ENCODE assay signal across 1 cellular context in the genomic region with DNA sequence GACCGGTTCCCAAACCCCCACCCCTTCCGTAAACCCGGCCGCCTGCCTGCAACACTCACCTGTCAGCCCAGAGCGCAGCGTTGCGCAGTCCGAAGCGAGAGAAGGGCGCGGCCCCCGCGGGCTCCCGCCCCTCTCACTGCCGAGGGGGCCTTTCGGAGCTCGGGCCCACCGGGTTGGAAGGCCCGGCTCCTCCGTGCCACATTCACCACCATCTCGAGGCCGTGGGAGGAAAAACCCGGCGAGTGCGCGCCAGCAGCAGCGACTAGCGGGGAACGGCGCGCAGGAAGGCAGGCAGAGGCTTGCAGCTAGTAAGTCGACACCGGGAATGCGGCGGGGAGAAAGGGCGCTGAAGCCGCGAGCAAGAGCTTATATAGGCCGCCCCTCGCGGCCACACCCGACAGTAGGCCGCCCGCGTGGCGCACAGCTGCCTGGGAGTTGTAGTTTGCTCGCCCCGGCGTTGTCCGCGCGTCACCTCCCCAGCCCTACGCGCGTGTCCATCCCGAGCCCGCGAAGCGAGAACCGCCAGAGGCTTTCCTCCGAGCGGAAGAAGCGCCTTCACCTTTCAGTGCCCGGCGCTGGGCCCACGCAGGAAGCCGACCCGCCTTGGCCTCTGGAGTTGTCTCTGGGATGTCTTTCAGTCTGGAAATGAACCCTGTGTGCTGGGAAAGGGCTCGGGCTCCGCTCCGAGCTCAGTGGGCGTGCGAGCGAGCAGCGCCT.
TF ChIP-seq lines count a peak whose summit lies in the region.

No MANE protein-coding gene starts in this region.

TF ChIP-seq in K562, 482 proteins besides CTCF, POLR2A, EP300 and RAD21 (continued from another document and continues in another):
- TF ChIP-seq, protein P1, sequence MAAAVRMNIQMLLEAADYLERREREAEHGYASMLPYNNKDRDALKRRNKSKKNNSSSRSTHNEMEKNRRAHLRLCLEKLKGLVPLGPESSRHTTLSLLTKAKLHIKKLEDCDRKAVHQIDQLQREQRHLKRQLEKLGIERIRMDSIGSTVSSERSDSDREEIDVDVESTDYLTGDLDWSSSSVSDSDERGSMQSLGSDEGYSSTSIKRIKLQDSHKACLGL (CRISPR knock-in tag; IDR thresholded peaks at IDR 0.05; ENCODE audit: borderline replicate concordance, poor library complexity, severe bottlenecking) = no peak
- TF ChIP-seq ZNF436 (CRISPR knock-in tag; IDR thresholded peaks at IDR 0.05) (peak; percentile 69), CAMTA2 (CRISPR knock-in tag; conservative IDR thresholded peaks at IDR 0.05) (no peak; the same call in 1 of the 2 replicates), CEBPB (tag; IDR thresholded peaks at IDR 0.05) (peak; percentile 67; the same call in 1 of the 2 replicates), POLR2G (IDR thresholded peaks at IDR 0.05; ENCODE audit: low read depth, low read length) (peak; percentile 100), CHD4 (IDR thresholded peaks at IDR 0.05; ENCODE audit: insufficient read depth, insufficient replicate concordance, low read depth, low read length, poor library complexity, severe bottlenecking) (no peak), MIER1 (IDR thresholded peaks at IDR 0.05; ENCODE audit: low read depth) (no peak; the same call in 1 of the 2 replicates), RFX7 (CRISPR knock-in tag; IDR thresholded peaks at IDR 0.05) (no peak), TSC22D4 (tag; IDR thresholded peaks at IDR 0.05) (no peak), ZNF143 (CRISPR knock-in tag; IDR thresholded peaks at IDR 0.05) (peak; percentile 97), NR4A1 (CRISPR knock-in tag; IDR thresholded peaks at IDR 0.05) (no peak), NR4A1 (tag; IDR thresholded peaks at IDR 0.05) (no peak; the same call in none of the 2 replicates), ZNF253 (CRISPR knock-in tag; conservative IDR thresholded peaks at IDR 0.05) (no peak), TEAD2 (tag; IDR thresholded peaks at IDR 0.05) (no peak), HDAC2 (IDR thresholded peaks at IDR 0.05) (peak; percentile 84; the same call in 1 of the 2 replicates), PRPF4 (IDR thresholded peaks at IDR 0.05; ENCODE audit: insufficient read depth, low read depth, low read length, poor library complexity, severe bottlenecking) (peak; percentile 100), ZNF778 (CRISPR knock-in tag; IDR thresholded peaks at IDR 0.05) (no peak), SMAD1 (IDR thresholded peaks at IDR 0.05; ENCODE audit: low read depth, low read length, partially characterized antibody) (peak; percentile 96), HDAC8 (tag; IDR thresholded peaks at IDR 0.05) (peak; percentile 64; the same call in 1 of the 2 replicates), PHB (CRISPR knock-in tag; IDR thresholded peaks at IDR 0.05) (peak; percentile 23; the same call in 1 of the 2 replicates), DPF2 (IDR thresholded peaks at IDR 0.05) (no peak), SRF (CRISPR knock-in tag; IDR thresholded peaks at IDR 0.05) (peak in 1 of 2 experiments; percentile 62; a peak in 3 of 4 replicates), ZFP1 (CRISPR knock-in tag; IDR thresholded peaks at IDR 0.05) (no peak), TEAD4 (IDR thresholded peaks at IDR 0.05; ENCODE audit: low read length) (peak; percentile 73), TEAD4 (CRISPR knock-in tag; IDR thresholded peaks at IDR 0.05; ENCODE audit: borderline replicate concordance) (no peak), KDM4B (IDR thresholded peaks at IDR 0.05; ENCODE audit: borderline replicate concordance in 2 of 2, low read depth in 1 of 2) (peak in 1 of 2 experiments; percentile 89; a peak in 1 of 4 replicates), FIP1L1 (IDR thresholded peaks at IDR 0.05; ENCODE audit: low read depth, low read length, poor library complexity, severe bottlenecking) (peak; percentile 100), SRSF7 (optimal IDR thresholded peaks at IDR 0.05; ENCODE audit: low read depth, low read length) (peak; percentile 73), RBM15 (IDR thresholded peaks at IDR 0.05; ENCODE audit: insufficient read depth, low read length) (peak; percentile 74; the same call in 1 of the 2 replicates), MEF2A (IDR thresholded peaks at IDR 0.05; ENCODE audit: control insufficient read depth, low read depth, low read length) (no peak), ZNF174 (CRISPR knock-in tag; IDR thresholded peaks at IDR 0.05) (no peak), C11orf30 (IDR thresholded peaks at IDR 0.05; ENCODE audit: low read depth) (no peak; the same call in 1 of the 2 replicates), ZNF311 (CRISPR knock-in tag; IDR thresholded peaks at IDR 0.05) (no peak), MXI1 (IDR thresholded peaks at IDR 0.05; ENCODE audit: low read depth, low read length) (peak; percentile 88)
- TF ChIP-seq, protein P2, sequence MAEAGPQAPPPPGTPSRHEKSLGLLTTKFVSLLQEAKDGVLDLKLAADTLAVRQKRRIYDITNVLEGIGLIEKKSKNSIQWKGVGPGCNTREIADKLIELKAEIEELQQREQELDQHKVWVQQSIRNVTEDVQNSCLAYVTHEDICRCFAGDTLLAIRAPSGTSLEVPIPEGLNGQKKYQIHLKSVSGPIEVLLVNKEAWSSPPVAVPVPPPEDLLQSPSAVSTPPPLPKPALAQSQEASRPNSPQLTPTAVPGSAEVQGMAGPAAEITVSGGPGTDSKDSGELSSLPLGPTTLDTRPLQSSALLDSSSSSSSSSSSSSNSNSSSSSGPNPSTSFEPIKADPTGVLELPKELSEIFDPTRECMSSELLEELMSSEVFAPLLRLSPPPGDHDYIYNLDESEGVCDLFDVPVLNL (CRISPR knock-in tag; IDR thresholded peaks at IDR 0.05; ENCODE audit: low read depth) = peak; percentile 82
- TF ChIP-seq, protein P3, sequence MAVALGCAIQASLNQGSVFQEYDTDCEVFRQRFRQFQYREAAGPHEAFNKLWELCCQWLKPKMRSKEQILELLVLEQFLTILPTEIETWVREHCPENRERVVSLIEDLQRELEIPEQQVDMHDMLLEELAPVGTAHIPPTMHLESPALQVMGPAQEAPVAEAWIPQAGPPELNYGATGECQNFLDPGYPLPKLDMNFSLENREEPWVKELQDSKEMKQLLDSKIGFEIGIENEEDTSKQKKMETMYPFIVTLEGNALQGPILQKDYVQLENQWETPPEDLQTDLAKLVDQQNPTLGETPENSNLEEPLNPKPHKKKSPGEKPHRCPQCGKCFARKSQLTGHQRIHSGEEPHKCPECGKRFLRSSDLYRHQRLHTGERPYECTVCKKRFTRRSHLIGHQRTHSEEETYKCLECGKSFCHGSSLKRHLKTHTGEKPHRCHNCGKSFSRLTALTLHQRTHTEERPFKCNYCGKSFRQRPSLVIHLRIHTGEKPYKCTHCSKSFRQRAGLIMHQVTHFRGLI (CRISPR knock-in tag; IDR thresholded peaks at IDR 0.05) = no peak
- TF ChIP-seq, protein P4, sequence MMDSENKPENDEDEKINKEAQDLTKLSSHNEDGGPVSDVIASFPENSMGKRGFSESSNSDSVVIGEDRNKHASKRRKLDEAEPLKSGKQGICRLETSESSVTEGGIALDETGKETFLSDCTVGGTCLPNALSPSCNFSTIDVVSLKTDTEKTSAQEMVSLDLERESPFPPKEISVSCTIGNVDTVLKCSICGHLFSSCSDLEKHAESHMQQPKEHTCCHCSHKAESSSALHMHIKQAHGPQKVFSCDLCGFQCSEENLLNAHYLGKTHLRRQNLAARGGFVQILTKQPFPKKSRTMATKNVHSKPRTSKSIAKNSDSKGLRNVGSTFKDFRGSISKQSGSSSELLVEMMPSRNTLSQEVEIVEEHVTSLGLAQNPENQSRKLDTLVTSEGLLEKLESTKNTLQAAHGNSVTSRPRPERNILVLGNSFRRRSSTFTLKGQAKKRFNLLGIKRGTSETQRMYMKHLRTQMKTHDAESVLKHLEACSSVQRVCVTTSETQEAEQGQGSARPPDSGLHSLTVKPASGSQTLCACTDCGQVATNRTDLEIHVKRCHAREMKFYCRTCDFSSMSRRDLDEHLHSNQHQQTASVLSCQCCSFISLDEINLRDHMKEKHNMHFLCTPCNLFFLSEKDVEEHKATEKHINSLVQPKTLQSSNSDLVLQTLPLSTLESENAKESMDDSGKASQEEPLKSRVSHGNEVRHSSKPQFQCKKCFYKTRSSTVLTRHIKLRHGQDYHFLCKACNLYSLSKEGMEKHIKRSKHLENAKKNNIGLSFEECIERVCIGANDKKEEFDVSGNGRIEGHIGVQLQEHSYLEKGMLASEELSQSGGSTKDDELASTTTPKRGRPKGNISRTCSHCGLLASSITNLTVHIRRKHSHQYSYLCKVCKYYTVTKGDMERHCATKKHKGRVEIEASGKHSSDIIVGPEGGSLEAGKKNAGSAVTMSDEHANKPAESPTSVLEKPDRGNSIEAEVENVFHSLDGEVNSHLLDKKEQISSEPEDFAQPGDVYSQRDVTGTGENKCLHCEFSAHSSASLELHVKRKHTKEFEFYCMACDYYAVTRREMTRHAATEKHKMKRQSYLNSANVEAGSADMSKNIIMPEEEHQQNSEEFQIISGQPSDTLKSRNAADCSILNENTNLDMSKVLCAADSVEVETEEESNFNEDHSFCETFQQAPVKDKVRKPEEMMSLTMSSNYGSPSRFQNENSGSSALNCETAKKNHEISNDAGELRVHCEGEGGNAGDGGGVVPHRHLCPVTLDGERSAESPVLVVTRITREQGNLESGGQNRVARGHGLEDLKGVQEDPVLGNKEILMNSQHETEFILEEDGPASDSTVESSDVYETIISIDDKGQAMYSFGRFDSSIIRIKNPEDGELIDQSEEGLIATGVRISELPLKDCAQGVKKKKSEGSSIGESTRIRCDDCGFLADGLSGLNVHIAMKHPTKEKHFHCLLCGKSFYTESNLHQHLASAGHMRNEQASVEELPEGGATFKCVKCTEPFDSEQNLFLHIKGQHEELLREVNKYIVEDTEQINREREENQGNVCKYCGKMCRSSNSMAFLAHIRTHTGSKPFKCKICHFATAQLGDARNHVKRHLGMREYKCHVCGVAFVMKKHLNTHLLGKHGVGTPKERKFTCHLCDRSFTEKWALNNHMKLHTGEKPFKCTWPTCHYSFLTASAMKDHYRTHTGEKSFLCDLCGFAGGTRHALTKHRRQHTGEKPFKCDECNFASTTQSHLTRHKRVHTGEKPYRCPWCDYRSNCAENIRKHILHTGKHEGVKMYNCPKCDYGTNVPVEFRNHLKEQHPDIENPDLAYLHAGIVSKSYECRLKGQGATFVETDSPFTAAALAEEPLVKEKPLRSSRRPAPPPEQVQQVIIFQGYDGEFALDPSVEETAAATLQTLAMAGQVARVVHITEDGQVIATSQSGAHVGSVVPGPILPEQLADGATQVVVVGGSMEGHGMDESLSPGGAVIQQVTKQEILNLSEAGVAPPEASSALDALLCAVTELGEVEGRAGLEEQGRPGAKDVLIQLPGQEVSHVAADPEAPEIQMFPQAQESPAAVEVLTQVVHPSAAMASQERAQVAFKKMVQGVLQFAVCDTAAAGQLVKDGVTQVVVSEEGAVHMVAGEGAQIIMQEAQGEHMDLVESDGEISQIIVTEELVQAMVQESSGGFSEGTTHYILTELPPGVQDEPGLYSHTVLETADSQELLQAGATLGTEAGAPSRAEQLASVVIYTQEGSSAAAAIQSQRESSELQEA (IDR thresholded peaks at IDR 0.05; ENCODE audit: low read depth) = no peak
- TF ChIP-seq, protein P5, sequence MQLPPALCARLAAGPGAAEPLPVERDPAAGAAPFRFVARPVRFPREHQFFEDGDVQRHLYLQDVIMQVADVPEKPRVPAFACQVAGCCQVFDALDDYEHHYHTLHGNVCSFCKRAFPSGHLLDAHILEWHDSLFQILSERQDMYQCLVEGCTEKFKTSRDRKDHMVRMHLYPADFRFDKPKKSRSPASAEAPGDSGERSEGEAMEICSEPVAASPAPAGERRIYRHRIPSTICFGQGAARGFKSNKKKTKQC (CRISPR knock-in tag; IDR thresholded peaks at IDR 0.05) = peak; percentile 97
- TF ChIP-seq, protein P6, sequence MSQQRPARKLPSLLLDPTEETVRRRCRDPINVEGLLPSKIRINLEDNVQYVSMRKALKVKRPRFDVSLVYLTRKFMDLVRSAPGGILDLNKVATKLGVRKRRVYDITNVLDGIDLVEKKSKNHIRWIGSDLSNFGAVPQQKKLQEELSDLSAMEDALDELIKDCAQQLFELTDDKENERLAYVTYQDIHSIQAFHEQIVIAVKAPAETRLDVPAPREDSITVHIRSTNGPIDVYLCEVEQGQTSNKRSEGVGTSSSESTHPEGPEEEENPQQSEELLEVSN (IDR thresholded peaks at IDR 0.05; ENCODE audit: borderline replicate concordance in 1 of 2, extremely low read depth in 1 of 2, insufficient read depth in 1 of 2, insufficient read length in 1 of 2, low read depth in 1 of 2, low read length in 1 of 2, poor library complexity in 1 of 2, severe bottlenecking in 1 of 2) = peak; percentile 92 to 96
- TF ChIP-seq, protein P7, sequence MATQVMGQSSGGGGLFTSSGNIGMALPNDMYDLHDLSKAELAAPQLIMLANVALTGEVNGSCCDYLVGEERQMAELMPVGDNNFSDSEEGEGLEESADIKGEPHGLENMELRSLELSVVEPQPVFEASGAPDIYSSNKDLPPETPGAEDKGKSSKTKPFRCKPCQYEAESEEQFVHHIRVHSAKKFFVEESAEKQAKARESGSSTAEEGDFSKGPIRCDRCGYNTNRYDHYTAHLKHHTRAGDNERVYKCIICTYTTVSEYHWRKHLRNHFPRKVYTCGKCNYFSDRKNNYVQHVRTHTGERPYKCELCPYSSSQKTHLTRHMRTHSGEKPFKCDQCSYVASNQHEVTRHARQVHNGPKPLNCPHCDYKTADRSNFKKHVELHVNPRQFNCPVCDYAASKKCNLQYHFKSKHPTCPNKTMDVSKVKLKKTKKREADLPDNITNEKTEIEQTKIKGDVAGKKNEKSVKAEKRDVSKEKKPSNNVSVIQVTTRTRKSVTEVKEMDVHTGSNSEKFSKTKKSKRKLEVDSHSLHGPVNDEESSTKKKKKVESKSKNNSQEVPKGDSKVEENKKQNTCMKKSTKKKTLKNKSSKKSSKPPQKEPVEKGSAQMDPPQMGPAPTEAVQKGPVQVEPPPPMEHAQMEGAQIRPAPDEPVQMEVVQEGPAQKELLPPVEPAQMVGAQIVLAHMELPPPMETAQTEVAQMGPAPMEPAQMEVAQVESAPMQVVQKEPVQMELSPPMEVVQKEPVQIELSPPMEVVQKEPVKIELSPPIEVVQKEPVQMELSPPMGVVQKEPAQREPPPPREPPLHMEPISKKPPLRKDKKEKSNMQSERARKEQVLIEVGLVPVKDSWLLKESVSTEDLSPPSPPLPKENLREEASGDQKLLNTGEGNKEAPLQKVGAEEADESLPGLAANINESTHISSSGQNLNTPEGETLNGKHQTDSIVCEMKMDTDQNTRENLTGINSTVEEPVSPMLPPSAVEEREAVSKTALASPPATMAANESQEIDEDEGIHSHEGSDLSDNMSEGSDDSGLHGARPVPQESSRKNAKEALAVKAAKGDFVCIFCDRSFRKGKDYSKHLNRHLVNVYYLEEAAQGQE (CRISPR knock-in tag; IDR thresholded peaks at IDR 0.05; ENCODE audit: low read depth) = no peak; the same call in 1 of the 2 replicates
- TF ChIP-seq, protein P8, sequence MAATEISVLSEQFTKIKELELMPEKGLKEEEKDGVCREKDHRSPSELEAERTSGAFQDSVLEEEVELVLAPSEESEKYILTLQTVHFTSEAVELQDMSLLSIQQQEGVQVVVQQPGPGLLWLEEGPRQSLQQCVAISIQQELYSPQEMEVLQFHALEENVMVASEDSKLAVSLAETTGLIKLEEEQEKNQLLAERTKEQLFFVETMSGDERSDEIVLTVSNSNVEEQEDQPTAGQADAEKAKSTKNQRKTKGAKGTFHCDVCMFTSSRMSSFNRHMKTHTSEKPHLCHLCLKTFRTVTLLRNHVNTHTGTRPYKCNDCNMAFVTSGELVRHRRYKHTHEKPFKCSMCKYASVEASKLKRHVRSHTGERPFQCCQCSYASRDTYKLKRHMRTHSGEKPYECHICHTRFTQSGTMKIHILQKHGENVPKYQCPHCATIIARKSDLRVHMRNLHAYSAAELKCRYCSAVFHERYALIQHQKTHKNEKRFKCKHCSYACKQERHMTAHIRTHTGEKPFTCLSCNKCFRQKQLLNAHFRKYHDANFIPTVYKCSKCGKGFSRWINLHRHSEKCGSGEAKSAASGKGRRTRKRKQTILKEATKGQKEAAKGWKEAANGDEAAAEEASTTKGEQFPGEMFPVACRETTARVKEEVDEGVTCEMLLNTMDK (IDR thresholded peaks at IDR 0.05; ENCODE audit: borderline replicate concordance, insufficient read depth, low read depth, low read length, poor library complexity, severe bottlenecking) = peak; percentile 64
